In the genomic region with DNA sequence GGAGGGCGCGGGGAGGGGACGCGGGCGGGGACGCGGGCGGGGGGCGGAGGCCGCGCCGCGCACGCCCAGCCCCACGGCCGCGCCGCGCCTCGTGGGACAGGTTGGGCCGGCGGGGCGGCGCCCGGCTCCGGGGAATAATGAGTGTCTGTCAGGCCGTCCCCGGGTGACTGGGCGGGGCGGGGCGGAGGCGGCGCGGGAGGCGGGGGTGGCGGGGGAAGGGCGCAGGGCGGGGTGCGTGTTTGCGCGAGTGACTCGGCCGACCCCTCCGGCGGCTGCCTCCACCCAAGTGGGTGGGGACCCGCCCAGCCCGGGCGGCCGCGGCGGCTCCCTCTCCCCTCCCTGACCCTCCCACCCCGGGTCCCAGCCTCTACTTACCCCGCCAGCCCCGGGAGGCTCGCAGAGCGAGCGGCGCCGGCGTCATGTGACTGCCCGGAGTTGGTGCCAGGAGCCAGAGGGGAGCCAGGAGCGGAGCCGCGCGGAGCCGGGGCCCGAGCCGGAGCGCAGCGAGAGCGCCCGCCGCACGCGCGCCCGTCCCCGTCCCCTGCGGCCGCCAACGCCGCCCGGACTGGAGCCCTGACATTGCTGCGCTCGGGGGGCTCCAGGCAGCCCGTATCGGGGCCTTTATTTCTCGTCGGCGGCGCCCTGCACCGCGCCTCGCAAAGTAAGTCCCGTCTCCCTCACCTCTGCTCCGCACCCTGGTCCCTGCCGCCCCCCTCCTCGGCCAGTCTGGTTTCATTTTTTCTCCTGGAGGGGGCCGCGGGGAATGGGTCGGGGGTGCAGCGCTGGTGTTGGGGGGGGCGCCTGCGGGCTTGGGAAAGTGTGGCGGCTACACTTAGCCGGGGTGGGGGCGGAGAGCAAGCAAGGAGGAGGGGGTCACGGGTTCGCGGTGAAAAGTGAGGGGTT, we compare ENCODE assay signal across 8 cellular contexts. TPM values are rescaled to one million over a fixed set of nuclear protein-coding genes. Genes with fewer than 3 reads are reported as not detected.
DNase-seq lines count a peak whose midpoint lies in the region; ATAC-seq and TF ChIP-seq lines count a peak whose summit lies in the region.

KLF3 (plus strand) TSS at position 399 of the 903 bp plus-strand sequence. CDS start 16,427 bp downstream, outside the sequence.

- no peaks in the 10 kb centered on the region for H3K9me3 ChIP-seq in fibroblast of lung (ENCODE audit: control insufficient read depth, insufficient read depth, low read depth, low read length)
- H3K9me3 ChIP-seq in naive thymus-derived CD4-positive, alpha-beta T cell (ENCODE audit: control insufficient read depth in 2 of 3, low read length in 3 of 3) = no peaks in the 10 kb centered on the region

- H3K4me3 ChIP-seq in Jurkat, Clone E6-1 (ENCODE audit: low read length) = peak within 1 kb of the TSS; percentile 53
- peak within 1 kb of the TSS; percentile 44 to 89 (median 76) for H3K4me3 ChIP-seq in fibroblast of lung (replicated peaks in 1 of 4; ENCODE audit: control extremely low read depth in 1 of 4, insufficient read depth in 1 of 4, low read depth in 3 of 4, low read length in 4 of 4)
- H3K4me3 ChIP-seq in naive thymus-derived CD4-positive, alpha-beta T cell (ENCODE audit: low read length) = peak within 1 kb of the TSS; percentile 64

- H2AFZ ChIP-seq in fibroblast of lung (ENCODE audit: low read length) = no peak within 1 kb of the TSS

- peak within 1 kb of the TSS; percentile 76 for H3K4me3 Mint-ChIP-seq in activated T-helper 17 cell treated with anti-CD3 and anti-CD28 coated beads, Interleukin-2, amount 50 U/mL, for 72 hours
- peak within 1 kb of the TSS; percentile 85 to 100 (median 99) for H3K4me3 Mint-ChIP-seq in naive thymus-derived CD4-positive, alpha-beta T cell
- H3K4me3 Mint-ChIP-seq in stimulated activated memory B cell treated with anti-CD40 and anti-IgM and Interleukin-4, amounts not matched to agents 10 μg/mL and 1 μg/mL and 100 μg/mL, for 72 hours = peak within 1 kb of the TSS; percentile 84

- peaks cover 47% of the 10 kb centered on the region for H3K79me2 ChIP-seq in fibroblast of lung (ENCODE audit: control insufficient read depth, insufficient read depth, low read length)

- peaks cover 4% of the 10 kb centered on the region for H3K9me3 Mint-ChIP-seq in activated T-helper 17 cell treated with anti-CD3 and anti-CD28 coated beads, Interleukin-2, amount 50 U/mL, for 72 hours
- peaks cover 0 to 8% (median 0%) of the 10 kb centered on the region in 11 donors for H3K9me3 Mint-ChIP-seq in naive thymus-derived CD4-positive, alpha-beta T cell
- H3K9me3 Mint-ChIP-seq in stimulated activated memory B cell treated with anti-CD40 and anti-IgM and Interleukin-4, amounts not matched to agents 10 μg/mL and 1 μg/mL and 100 μg/mL, for 72 hours = no peaks in the 10 kb centered on the region

- peak; percentile 51 for DNase-seq in DMS 273 treated with DMSO at 0.1 percent for 48 hours (lab: John Stamatoyannopoulos, UW)
- peak; percentile 25 for DNase-seq in Jurkat, Clone E6-1 (ENCODE audit: low read depth, low spot score)
- DNase-seq in RPMI8226 = peak; percentile 88
- peak; percentile 88 to 90 for DNase-seq in fibroblast of lung (ENCODE audit: low read depth in 2 of 2)
- DNase-seq in naive thymus-derived CD4-positive, alpha-beta T cell = peak in 7 of 9 donors; percentile 91 to 95 (median 93)

- no peaks in the 10 kb centered on the region for H3K27me3 ChIP-seq in fibroblast of lung (ENCODE audit: control insufficient read depth, insufficient read depth, low read length)
- no peaks in the 10 kb centered on the region for H3K27me3 ChIP-seq in naive thymus-derived CD4-positive, alpha-beta T cell (ENCODE audit: control insufficient read depth in 2 of 2, insufficient read depth in 2 of 2, low read length in 2 of 2)

- TF ChIP-seq CTCF in fibroblast of lung (conservative IDR thresholded peaks at IDR 0.05 in 1 of 2, IDR thresholded peaks at IDR 0.05 in 1 of 2; ENCODE audit: low read depth in 1 of 2, low read length in 2 of 2) = no peak

- H3K27ac Mint-ChIP-seq in activated T-helper 17 cell treated with anti-CD3 and anti-CD28 coated beads, Interleukin-2, amount 50 U/mL, for 72 hours = peak within 1 kb of the TSS; percentile 78
- peak within 1 kb of the TSS; percentile 85 to 100 (median 95) for H3K27ac Mint-ChIP-seq in naive thymus-derived CD4-positive, alpha-beta T cell
- peak within 1 kb of the TSS; percentile 71 for H3K27ac Mint-ChIP-seq in stimulated activated memory B cell treated with anti-CD40 and anti-IgM and Interleukin-4, amounts not matched to agents 10 μg/mL and 1 μg/mL and 100 μg/mL, for 72 hours

- no peaks in the 10 kb centered on the region for H3K36me3 Mint-ChIP-seq in activated T-helper 17 cell treated with anti-CD3 and anti-CD28 coated beads, Interleukin-2, amount 50 U/mL, for 72 hours (ENCODE audit: low read depth)
- peaks cover 4 to 18% (median 6%) of the 10 kb centered on the region in 5 donors for H3K36me3 Mint-ChIP-seq in naive thymus-derived CD4-positive, alpha-beta T cell
- H3K36me3 Mint-ChIP-seq in stimulated activated memory B cell treated with anti-CD40 and anti-IgM and Interleukin-4, amounts not matched to agents 10 μg/mL and 1 μg/mL and 100 μg/mL, for 72 hours = no peaks in the 10 kb centered on the region

- peaks cover 35% of the 10 kb centered on the region for H3K4me1 Mint-ChIP-seq in activated T-helper 17 cell treated with anti-CD3 and anti-CD28 coated beads, Interleukin-2, amount 50 U/mL, for 72 hours
- H3K4me1 Mint-ChIP-seq in naive thymus-derived CD4-positive, alpha-beta T cell = peaks cover 40 to 57% (median 53%) of the 10 kb centered on the region in 7 donors
- H3K4me1 Mint-ChIP-seq in stimulated activated memory B cell treated with anti-CD40 and anti-IgM and Interleukin-4, amounts not matched to agents 10 μg/mL and 1 μg/mL and 100 μg/mL, for 72 hours = peaks cover 49% of the 10 kb centered on the region

- intact Hi-C loops in naive thymus-derived CD4-positive, alpha-beta T cell (cut with micrococcal nuclease) = loop anchor here (1.0 to 10.0 kb wide), 12 partner anchors 9 to 1641 kb away; partner anchors contain the start of genes RELL1 (in 1 of the 2), RHOH (in 1 of the 2), TBC1D1 (in 1 of the 2) and TMEM156 (in 1 of the 2)

- H3K27ac ChIP-seq in fibroblast of lung (ENCODE audit: insufficient read depth, low read length) = peak within 1 kb of the TSS; percentile 90
- peak within 1 kb of the TSS; percentile 98 for H3K27ac ChIP-seq in naive thymus-derived CD4-positive, alpha-beta T cell (ENCODE audit: low read depth, low read length)

- peaks cover 6% of the 10 kb centered on the region for H3K4me1 ChIP-seq in fibroblast of lung (ENCODE audit: control insufficient read depth, extremely low read depth, insufficient read depth, low read length)
- peaks cover 33 to 50% of the 10 kb centered on the region in 2 donors for H3K4me1 ChIP-seq in naive thymus-derived CD4-positive, alpha-beta T cell (ENCODE audit: control insufficient read depth in 2 of 2, insufficient read depth in 2 of 2, low read length in 2 of 2)

- peak within 1 kb of the TSS; percentile 93 for H3K9ac ChIP-seq in fibroblast of lung (ENCODE audit: insufficient read depth, low read length)

- POLR2A ChIA-PET in naive thymus-derived CD4-positive, alpha-beta T cell (lab: Charles Lee) = interaction anchor here (1.0 to 5.2 kb wide), 15 partner anchors 9 to 347 kb away, joined by 3 to 83 read pairs (median 10); no protein-coding TSS in a partner anchor

- no peaks in the 10 kb centered on the region for H3K27me3 Mint-ChIP-seq in activated T-helper 17 cell treated with anti-CD3 and anti-CD28 coated beads, Interleukin-2, amount 50 U/mL, for 72 hours
- peaks cover 0 to 63% (median 0%) of the 10 kb centered on the region in 5 donors for H3K27me3 Mint-ChIP-seq in naive thymus-derived CD4-positive, alpha-beta T cell
- no peaks in the 10 kb centered on the region for H3K27me3 Mint-ChIP-seq in stimulated activated memory B cell treated with anti-CD40 and anti-IgM and Interleukin-4, amounts not matched to agents 10 μg/mL and 1 μg/mL and 100 μg/mL, for 72 hours

- ATAC-seq in GM21619 (IDR thresholded peaks at IDR 0.05; ENCODE audit: unreplicated experiment) = peak; percentile 68
- peak; percentile 73 for ATAC-seq in activated T-helper 17 cell treated with anti-CD3 and anti-CD28 coated beads, Interleukin-2, amount 50 U/mL, for 72 hours (replicated peaks)
- ATAC-seq in naive thymus-derived CD4-positive, alpha-beta T cell = peak; percentile 86
- peak; percentile 93 for ATAC-seq in stimulated activated memory B cell treated with anti-CD40 and anti-IgM and Interleukin-4, amounts not matched to agents 10 μg/mL and 1 μg/mL and 100 μg/mL, for 72 hours

- H4K20me1 ChIP-seq in fibroblast of lung (ENCODE audit: control insufficient read depth, extremely low read depth, insufficient read depth, low read length) = no peaks in the 10 kb centered on the region

- H3K4me2 ChIP-seq in fibroblast of lung (ENCODE audit: extremely low read depth, insufficient read depth, low read length) = peak within 1 kb of the TSS; percentile 93

- CTCF ChIA-PET in naive thymus-derived CD4-positive, alpha-beta T cell (lab: Charles Lee) = interaction anchor here (1.4 to 2.1 kb wide), 3 partner anchors 9 to 343 kb away, joined by 3 to 8 read pairs (median 7); no protein-coding TSS in a partner anchor

- no peaks in the 10 kb centered on the region for H3K36me3 ChIP-seq in fibroblast of lung (ENCODE audit: control insufficient read depth, insufficient read depth, low read length)
- H3K36me3 ChIP-seq in naive thymus-derived CD4-positive, alpha-beta T cell (ENCODE audit: control insufficient read depth in 2 of 3, insufficient read depth in 3 of 3, low read length in 3 of 3) = peaks cover 0 to 4% (median 0%) of the 10 kb centered on the region in 3 experiments

RNA-seq across cellular contexts. Expression of gene KLF3, which starts in this region (rescaled TPM):
- 1.0 TPM for polyA plus RNA-seq in Jurkat, Clone E6-1 (2012; ENCODE audit: insufficient read depth, insufficient read length)
- 1 to 10 TPM; 4.3 to 5.5 TPM for total RNA-seq in activated T-helper 17 cell treated with anti-CD3 and anti-CD28 coated beads, Interleukin-2, amount 50 U/mL, for 72 hours
- 12.1 and 12.4 TPM in 2 replicates for total RNA-seq in fibroblast of lung
- 16.3 and 18.9 TPM in 2 replicates for polyA plus RNA-seq in fibroblast of lung
- 11.2 and 14.3 TPM in 2 replicates for polyA plus RNA-seq in fibroblast of lung (2012)
- polyA minus RNA-seq in fibroblast of lung (ENCODE audit: low replicate concordance) = 11.0 and 13.6 TPM in 2 replicates
- 100 to 1,000 TPM in 4 of 5 experiments, 10 to 100 TPM in 1; 21.0 to 142 (median 132) TPM for total RNA-seq in naive thymus-derived CD4-positive, alpha-beta T cell
- polyA plus RNA-seq in naive thymus-derived CD4-positive, alpha-beta T cell = 10 to 100 TPM; 68.7 to 84.7 TPM

Comparison
In these comparisons a context has a peak if more than half of its experiments do, and no peak if none do; other contexts are left out.
1. Peak in every context shown above with its lines: DNase-seq, ATAC-seq, H3K4me3 ChIP-seq and H3K27ac ChIP-seq.
2. DNase-seq: peak in every context shown above with its lines; median percentile 93 in naive thymus-derived CD4-positive, alpha-beta T cell; 89 in fibroblast of lung; 88 in RPMI8226; 51 in DMS 273 treated with DMSO at 0.1 percent for 48 hours; 25 in Jurkat, Clone E6-1.